In genomic region chr1:225746361-225747179, GRCh38 we compare ENCODE assay signal across 1 cellular context.
A peak's percentile ranks its signal among the peaks of the same experiment; 100 is the strongest.
TF ChIP-seq lines count a peak whose summit lies in the region.

No MANE protein-coding gene starts in this region.

TF ChIP-seq in HEK293, 187 proteins besides CTCF, POLR2A, EP300 and RAD21 (continued from another document and continues in another):
- TF ChIP-seq ZNF518A (tag by site-specific recombination; conservative IDR thresholded peaks at IDR 0.05; ENCODE audit: low read depth) (no peak; the same call in 1 of the 2 replicates), ZNF623 (tag by site-specific recombination; IDR thresholded peaks at IDR 0.05) (no peak), ZNF558 (tag by site-specific recombination; IDR thresholded peaks at IDR 0.05) (no peak), ZNF600 (tag by site-specific recombination; IDR thresholded peaks at IDR 0.05) (peak; percentile 100), ZNF37A (tag by site-specific recombination; IDR thresholded peaks at IDR 0.05) (no peak), ZNF660 (tag by site-specific recombination; IDR thresholded peaks at IDR 0.05) (peak; percentile 99), ZNF214 (tag by site-specific recombination; IDR thresholded peaks at IDR 0.05; ENCODE audit: borderline replicate concordance) (no peak), ZBTB26 (tag by site-specific recombination; optimal IDR thresholded peaks at IDR 0.05) (no peak), ZNF366 (tag by site-specific recombination; conservative IDR thresholded peaks at IDR 0.05) (peak; percentile 52), GLIS2 (tag by site-specific recombination; IDR thresholded peaks at IDR 0.05) (peak; percentile 93), ZNF629 (tag by site-specific recombination; IDR thresholded peaks at IDR 0.05) (peak; percentile 60), ZFP37 (tag by site-specific recombination; IDR thresholded peaks at IDR 0.05) (no peak), WT1 (tag by site-specific recombination; IDR thresholded peaks at IDR 0.05) (peak; percentile 72), ZXDB (tag by site-specific recombination; IDR thresholded peaks at IDR 0.05) (no peak; the same call in 1 of the 2 replicates), ZNF426 (tag by site-specific recombination; IDR thresholded peaks at IDR 0.05) (no peak), ZNF138 (tag by site-specific recombination; IDR thresholded peaks at IDR 0.05; ENCODE audit: borderline replicate concordance) (no peak), KLF9 (tag by site-specific recombination; IDR thresholded peaks at IDR 0.05; ENCODE audit: low read depth) (no peak), IKZF3 (tag by site-specific recombination; IDR thresholded peaks at IDR 0.05) (peak; percentile 55; the same call in 1 of the 2 replicates), ZNF501 (tag by site-specific recombination; IDR thresholded peaks at IDR 0.05) (0 out of 2 replicates have a peak, but pooled peaks have one; percentile 45), ZNF391 (tag by site-specific recombination; IDR thresholded peaks at IDR 0.05; ENCODE audit: borderline replicate concordance, low read depth) (no peak), ZNF10 (tag by site-specific recombination; IDR thresholded peaks at IDR 0.05) (no peak), ZBTB6 (tag by site-specific recombination; IDR thresholded peaks at IDR 0.05) (no peak), ZNF561 (tag by site-specific recombination; IDR thresholded peaks at IDR 0.05; ENCODE audit: borderline replicate concordance) (peak; percentile 88), ZNF16 (tag by site-specific recombination; IDR thresholded peaks at IDR 0.05; ENCODE audit: low read depth) (no peak), ZNF335 (tag by site-specific recombination; conservative IDR thresholded peaks at IDR 0.05) (peak; percentile 95), ZNF292 (tag by site-specific recombination; IDR thresholded peaks at IDR 0.05; ENCODE audit: borderline replicate concordance, low read depth) (no peak), TCF7L2 (IDR thresholded peaks at IDR 0.05; ENCODE audit: borderline replicate concordance, low read depth, low read length) (no peak), ZNF354C (tag by site-specific recombination; IDR thresholded peaks at IDR 0.05; ENCODE audit: borderline replicate concordance, low read depth) (no peak), ZBTB10 (tag by site-specific recombination; IDR thresholded peaks at IDR 0.05) (no peak), ZNF677 (tag by site-specific recombination; IDR thresholded peaks at IDR 0.05) (no peak), PRDM10 (tag by site-specific recombination; IDR thresholded peaks at IDR 0.05) (peak; percentile 40), MEIS1 (CRISPR knock-in tag; IDR thresholded peaks at IDR 0.05; ENCODE audit: borderline replicate concordance) (no peak), ZNF19 (tag by site-specific recombination; IDR thresholded peaks at IDR 0.05; ENCODE audit: low read depth) (no peak), PRDM4 (tag by site-specific recombination; IDR thresholded peaks at IDR 0.05) (no peak), AEBP2 (tag by site-specific recombination; IDR thresholded peaks at IDR 0.05; ENCODE audit: borderline replicate concordance) (no peak)
- TF ChIP-seq, protein P1, sequence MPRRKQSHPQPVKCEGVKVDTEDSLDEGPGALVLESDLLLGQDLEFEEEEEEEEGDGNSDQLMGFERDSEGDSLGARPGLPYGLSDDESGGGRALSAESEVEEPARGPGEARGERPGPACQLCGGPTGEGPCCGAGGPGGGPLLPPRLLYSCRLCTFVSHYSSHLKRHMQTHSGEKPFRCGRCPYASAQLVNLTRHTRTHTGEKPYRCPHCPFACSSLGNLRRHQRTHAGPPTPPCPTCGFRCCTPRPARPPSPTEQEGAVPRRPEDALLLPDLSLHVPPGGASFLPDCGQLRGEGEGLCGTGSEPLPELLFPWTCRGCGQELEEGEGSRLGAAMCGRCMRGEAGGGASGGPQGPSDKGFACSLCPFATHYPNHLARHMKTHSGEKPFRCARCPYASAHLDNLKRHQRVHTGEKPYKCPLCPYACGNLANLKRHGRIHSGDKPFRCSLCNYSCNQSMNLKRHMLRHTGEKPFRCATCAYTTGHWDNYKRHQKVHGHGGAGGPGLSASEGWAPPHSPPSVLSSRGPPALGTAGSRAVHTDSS (tag by site-specific recombination; IDR thresholded peaks at IDR 0.05): no peak
